ENCODE assay signal across 13 cellular contexts in genomic region chr22:29225422-29226090, GRCh38. TPM values are rescaled to one million over a fixed set of nuclear protein-coding genes. Genes with fewer than 3 reads are reported as not detected.
DNase-seq lines count a peak whose midpoint lies in the region; ATAC-seq and TF ChIP-seq lines count a peak whose summit lies in the region.
"Had no signal": no experiment of that assay in that cellular context is flagged by ENCODE, and none has a peak within 500 bp of the region (broad histone marks: within the 10 kb centered on the region; RNA-seq: fewer than 3 reads in every experiment).

No MANE protein-coding gene starts in this region.

- BruUV-seq in Panc1 (replicated peaks; lab: Mats Ljungman, UMichigan): no TSS peak

- H3K36me3 ChIP-seq in Panc1 (ENCODE audit: control insufficient read depth, insufficient read depth, low read length) (no peaks in the 10 kb centered on the region), osteoblast (ENCODE audit: insufficient read depth, low read length) (no peaks in the 10 kb centered on the region)

- no peak overlapping the region for H3K4me2 ChIP-seq in osteoblast (ENCODE audit: insufficient read depth, low read length)

- H3K4me3 Mint-ChIP-seq in mesothelial cell of epicardium (no peak overlapping the region), type B pancreatic cell (no peak overlapping the region)
- H3K4me3 Mint-ChIP-seq: activated CD4-positive, alpha-beta memory T cell treated with anti-CD3 and anti-CD28 coated beads, Interleukin-2, amount 10 ng/mL, durations not matched to agents 7 days and 5 days; nephron progenitor cell had no signal

- H3K4me3 ChIP-seq in Panc1 (ENCODE audit: low read depth in 2 of 2, low read length in 2 of 2) (no peak overlapping the region), fibroblast of pulmonary artery (replicated peaks; ENCODE audit: low read depth, low read length) (no peak overlapping the region), osteoblast (ENCODE audit: insufficient read depth, low read length) (no peak overlapping the region)

- intact Hi-C loops in Panc1 (cut with micrococcal nuclease; ENCODE audit: unreplicated experiment): no loop called here

- H3K79me2 ChIP-seq in osteoblast (ENCODE audit: insufficient read depth, low read length): no peaks in the 10 kb centered on the region

- DNase-seq in DMS153 (lab: John Stamatoyannopoulos, UW): peak; percentile 23
- DNase-seq in Panc1 (ENCODE audit: low read depth, low spot score): no peak
- peak; percentile 22 for DNase-seq in fibroblast of pulmonary artery (ENCODE audit: low read depth)
- peak; percentile 90 for DNase-seq in osteoblast (ENCODE audit: insufficient read length, low spot score, missing footprints)
- no peak for DNase-seq in mesothelial cell of epicardium (ENCODE audit: low spot score in 2 of 2, unreplicated experiment in 2 of 2)
- no peak for DNase-seq in type B pancreatic cell (ENCODE audit: extremely low spot score, unreplicated experiment)
- DNase-seq in NCI-H187 (lab: John Stamatoyannopoulos, UW): no peak
- DNase-seq: activated CD4-positive, alpha-beta memory T cell treated with anti-CD3 and anti-CD28 coated beads, Interleukin-2, amount 10 ng/mL, durations not matched to agents 7 days and 5 days; COR-L47; NCI-H774; nephron progenitor cell; stimulated activated CD8-positive, alpha-beta memory T cell treated with anti-CD3 and anti-CD28 coated beads, Interleukin-4, amount 100 ng/mL, for 48 hours had no signal

- no peaks in the 10 kb centered on the region for H3K36me3 Mint-ChIP-seq in mesothelial cell of epicardium
- no peaks in the 10 kb centered on the region for H3K36me3 Mint-ChIP-seq in type B pancreatic cell

- H2AFZ ChIP-seq in osteoblast (ENCODE audit: low read length): no peak overlapping the region

- H3K27me3 Mint-ChIP-seq in mesothelial cell of epicardium (ENCODE audit: low read depth) (no peaks in the 10 kb centered on the region), type B pancreatic cell (no peaks in the 10 kb centered on the region)

- H3K9me3 ChIP-seq in Panc1 (ENCODE audit: control insufficient read depth, insufficient read depth, low read depth, low read length) (no peaks in the 10 kb centered on the region), osteoblast (ENCODE audit: low read depth, low read length) (no peaks in the 10 kb centered on the region)

- H3K27me3 ChIP-seq in Panc1 (ENCODE audit: control insufficient read depth, insufficient read depth, low read length) (no peaks in the 10 kb centered on the region), osteoblast (ENCODE audit: insufficient read depth, low read length) (peaks cover 25% of the 10 kb centered on the region)

- POLR2A ChIA-PET in Panc1 (lab: Charles Lee): no interaction called here

- H3K4me1 Mint-ChIP-seq in mesothelial cell of epicardium (no peaks in the 10 kb centered on the region), type B pancreatic cell (ENCODE audit: unreplicated experiment) (peaks cover 3% of the 10 kb centered on the region)
- H3K4me1 Mint-ChIP-seq: activated CD4-positive, alpha-beta memory T cell treated with anti-CD3 and anti-CD28 coated beads, Interleukin-2, amount 10 ng/mL, durations not matched to agents 7 days and 5 days had no signal

- H3K27ac ChIP-seq in Panc1 (ENCODE audit: low read length) (no peak overlapping the region), osteoblast (ENCODE audit: low read depth, low read length) (no peak overlapping the region)

- in situ Hi-C loops in Panc1 (cut with HindIII; ENCODE audit: low pct_unique_long_range_greater_than_20kb, low sequenced_read_pairs): no loop called here

- CTCF ChIA-PET in Panc1 (lab: Charles Lee): no interaction called here

- no peaks in the 10 kb centered on the region for H4K20me1 ChIP-seq in osteoblast (ENCODE audit: insufficient read depth, low read length)

- peaks cover 1% of the 10 kb centered on the region for H3K4me1 ChIP-seq in Panc1 (ENCODE audit: control insufficient read depth, insufficient read depth, low read length)
- no peaks in the 10 kb centered on the region for H3K4me1 ChIP-seq in osteoblast (ENCODE audit: insufficient read depth, low read length)

- no peaks in the 10 kb centered on the region for H3K9me3 Mint-ChIP-seq in mesothelial cell of epicardium
- no peaks in the 10 kb centered on the region for H3K9me3 Mint-ChIP-seq in type B pancreatic cell
- H3K9me3 Mint-ChIP-seq: activated CD4-positive, alpha-beta memory T cell treated with anti-CD3 and anti-CD28 coated beads, Interleukin-2, amount 10 ng/mL, durations not matched to agents 7 days and 5 days; nephron progenitor cell had no signal

- H3K27ac Mint-ChIP-seq in mesothelial cell of epicardium (no peak overlapping the region), type B pancreatic cell (no peak overlapping the region)
- H3K27ac Mint-ChIP-seq: activated CD4-positive, alpha-beta memory T cell treated with anti-CD3 and anti-CD28 coated beads, Interleukin-2, amount 10 ng/mL, durations not matched to agents 7 days and 5 days; nephron progenitor cell had no signal

- TF ChIP-seq CTCF in Panc1 (IDR thresholded peaks at IDR 0.05) (no peak), fibroblast of pulmonary artery (IDR thresholded peaks at IDR 0.05; ENCODE audit: low read length, missing control alignments) (no peak), osteoblast (IDR thresholded peaks at IDR 0.05; ENCODE audit: extremely low read depth, low read depth, low read length) (no peak), mesothelial cell of epicardium (IDR thresholded peaks at IDR 0.05; ENCODE audit: unreplicated experiment) (no peak), type B pancreatic cell (conservative IDR thresholded peaks at IDR 0.05) (no peak)

- ATAC-seq in Panc1 (peak; percentile 65; the same call in 1 of the 2 replicates), GM19035 (IDR thresholded peaks at IDR 0.05; ENCODE audit: unreplicated experiment) (no peak)

RNA-seq across cellular contexts. Expression of gene EMID1, which starts 19.9 kb away (rescaled TPM):
- 1.1 TPM for total RNA-seq in Panc1 (2021; ENCODE audit: unreplicated experiment)
- polyA plus RNA-seq in Panc1 (2012; ENCODE audit: insufficient read length): 1.8 TPM
- under 0.01 and 0.29 TPM in 2 replicates for total RNA-seq in osteoblast
- total RNA-seq in mesothelial cell of epicardium: 15.7 to 18.1 TPM (median 17.6 TPM) in 3 replicates
- 4.2 and 11.4 TPM in 2 replicates for total RNA-seq in type B pancreatic cell (ENCODE audit: low replicate concordance)

RNA-seq across cellular contexts. Expression of gene RHBDD3, which starts 42.2 kb away (rescaled TPM):
- total RNA-seq in Panc1 (2021; ENCODE audit: unreplicated experiment): 49.6 TPM
- 48.2 TPM for polyA plus RNA-seq in Panc1 (2012; ENCODE audit: insufficient read length)
- 25.0 and 32.7 TPM in 2 replicates for total RNA-seq in osteoblast
- 55.9 to 59.6 TPM (median 58.0 TPM) in 3 replicates for total RNA-seq in mesothelial cell of epicardium
- total RNA-seq in type B pancreatic cell (ENCODE audit: low replicate concordance): 33.9 and 59.2 TPM in 2 replicates

RNA-seq across cellular contexts. Expression of gene EWSR1, which starts 42.5 kb away (rescaled TPM):
- total RNA-seq in Panc1 (2021; ENCODE audit: unreplicated experiment): 272 TPM
- 240 TPM for polyA plus RNA-seq in Panc1 (2012; ENCODE audit: insufficient read length)
- 139 and 148 TPM in 2 replicates for total RNA-seq in osteoblast
- 364 to 381 TPM (median 379 TPM) in 3 replicates for total RNA-seq in mesothelial cell of epicardium
- 244 and 347 TPM in 2 replicates for total RNA-seq in type B pancreatic cell (ENCODE audit: low replicate concordance)

Comparison
In these comparisons a context has a peak if more than half of its experiments do, and no peak if none do; other contexts are left out.
1. DNase-seq: peak in DMS153 (single experiment), fibroblast of pulmonary artery (single experiment) and osteoblast (single experiment); none in Panc1 (single experiment), mesothelial cell of epicardium (0 of 2), type B pancreatic cell (single experiment) and NCI-H187 (0 of 2).